ENCODE assay signal across 1 cellular context in the genomic region with DNA sequence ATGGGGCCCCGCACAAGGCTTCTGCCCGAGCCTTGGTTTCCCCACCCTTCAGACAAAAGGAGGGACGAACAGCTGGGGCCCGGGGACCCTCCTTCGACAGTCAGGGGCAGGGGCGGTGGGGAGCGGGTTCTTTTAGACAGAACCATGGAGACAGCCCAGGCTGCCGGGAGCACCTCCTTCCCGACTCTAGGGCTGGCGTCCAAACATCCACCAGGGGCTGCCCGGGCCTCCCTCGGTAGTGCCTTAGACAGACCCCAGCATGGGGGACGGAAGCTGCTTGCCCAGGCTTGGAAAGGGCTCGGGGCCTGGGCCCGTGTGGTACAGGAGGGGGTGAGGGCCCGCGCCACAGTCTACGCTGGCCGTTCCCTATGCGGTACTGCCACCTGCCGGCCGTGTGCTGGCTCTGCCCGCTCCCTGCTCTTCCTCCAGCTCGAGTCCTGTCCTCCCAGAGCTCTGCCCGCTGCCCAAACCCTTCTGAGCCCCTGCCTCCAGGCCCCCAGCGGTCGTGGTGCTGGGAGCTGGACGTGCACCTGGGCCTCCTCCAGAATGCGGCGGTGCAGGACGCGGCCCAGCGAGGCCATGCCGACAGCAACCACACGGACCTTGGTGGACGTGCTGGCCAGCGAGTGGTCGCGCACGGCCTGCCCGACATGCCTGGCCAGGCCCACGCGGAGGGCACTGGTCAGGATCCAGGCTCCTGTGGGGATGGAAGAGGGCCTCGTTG.
TF ChIP-seq lines count a peak whose summit lies in the region.

No MANE protein-coding gene starts in this region.

TF ChIP-seq in HepG2, 621 proteins besides CTCF, POLR2A, EP300 and RAD21 (continued from another document and continues in another):
- TF ChIP-seq, protein P1, sequence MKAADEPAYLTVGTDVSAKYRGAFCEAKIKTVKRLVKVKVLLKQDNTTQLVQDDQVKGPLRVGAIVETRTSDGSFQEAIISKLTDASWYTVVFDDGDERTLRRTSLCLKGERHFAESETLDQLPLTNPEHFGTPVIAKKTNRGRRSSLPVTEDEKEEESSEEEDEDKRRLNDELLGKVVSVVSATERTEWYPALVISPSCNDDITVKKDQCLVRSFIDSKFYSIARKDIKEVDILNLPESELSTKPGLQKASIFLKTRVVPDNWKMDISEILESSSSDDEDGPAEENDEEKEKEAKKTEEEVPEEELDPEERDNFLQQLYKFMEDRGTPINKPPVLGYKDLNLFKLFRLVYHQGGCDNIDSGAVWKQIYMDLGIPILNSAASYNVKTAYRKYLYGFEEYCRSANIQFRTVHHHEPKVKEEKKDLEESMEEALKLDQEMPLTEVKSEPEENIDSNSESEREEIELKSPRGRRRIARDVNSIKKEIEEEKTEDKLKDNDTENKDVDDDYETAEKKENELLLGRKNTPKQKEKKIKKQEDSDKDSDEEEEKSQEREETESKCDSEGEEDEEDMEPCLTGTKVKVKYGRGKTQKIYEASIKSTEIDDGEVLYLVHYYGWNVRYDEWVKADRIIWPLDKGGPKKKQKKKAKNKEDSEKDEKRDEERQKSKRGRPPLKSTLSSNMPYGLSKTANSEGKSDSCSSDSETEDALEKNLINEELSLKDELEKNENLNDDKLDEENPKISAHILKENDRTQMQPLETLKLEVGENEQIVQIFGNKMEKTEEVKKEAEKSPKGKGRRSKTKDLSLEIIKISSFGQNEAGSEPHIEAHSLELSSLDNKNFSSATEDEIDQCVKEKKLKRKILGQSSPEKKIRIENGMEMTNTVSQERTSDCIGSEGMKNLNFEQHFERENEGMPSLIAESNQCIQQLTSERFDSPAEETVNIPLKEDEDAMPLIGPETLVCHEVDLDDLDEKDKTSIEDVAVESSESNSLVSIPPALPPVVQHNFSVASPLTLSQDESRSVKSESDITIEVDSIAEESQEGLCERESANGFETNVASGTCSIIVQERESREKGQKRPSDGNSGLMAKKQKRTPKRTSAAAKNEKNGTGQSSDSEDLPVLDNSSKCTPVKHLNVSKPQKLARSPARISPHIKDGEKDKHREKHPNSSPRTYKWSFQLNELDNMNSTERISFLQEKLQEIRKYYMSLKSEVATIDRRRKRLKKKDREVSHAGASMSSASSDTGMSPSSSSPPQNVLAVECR (CRISPR knock-in tag; IDR thresholded peaks at IDR 0.05; ENCODE audit: borderline replicate concordance): no peak; the same call in 1 of the 2 replicates
- TF ChIP-seq FOXP4 (CRISPR knock-in tag; IDR thresholded peaks at IDR 0.05) (no peak), ZNF468 (CRISPR knock-in tag; IDR thresholded peaks at IDR 0.05) (no peak), FOXO1 (CRISPR knock-in tag; IDR thresholded peaks at IDR 0.05) (no peak), MYNN (CRISPR knock-in tag; IDR thresholded peaks at IDR 0.05; ENCODE audit: low read depth) (no peak), MAF1 (CRISPR knock-in tag; IDR thresholded peaks at IDR 0.05; ENCODE audit: borderline replicate concordance) (0 out of 2 replicates have a peak, but pooled peaks have one; percentile 51), XBP1 (CRISPR knock-in tag; IDR thresholded peaks at IDR 0.05) (no peak), TAF15 (IDR thresholded peaks at IDR 0.05; ENCODE audit: low read depth, low read length, poor library complexity, severe bottlenecking) (no peak), ZSCAN31 (CRISPR knock-in tag; IDR thresholded peaks at IDR 0.05; ENCODE audit: low read depth) (no peak), SMARCE1 (IDR thresholded peaks at IDR 0.05; ENCODE audit: borderline replicate concordance) (no peak), PHB2 (IDR thresholded peaks at IDR 0.05; ENCODE audit: partially characterized antibody) (no peak), ZNF574 (CRISPR knock-in tag; IDR thresholded peaks at IDR 0.05) (peak; percentile 52; the same call in 1 of the 2 replicates), SRSF4 (IDR thresholded peaks at IDR 0.05; ENCODE audit: low read depth, low read length, poor library complexity, severe bottlenecking) (no peak), ZNF292 (CRISPR knock-in tag; IDR thresholded peaks at IDR 0.05; ENCODE audit: borderline replicate concordance, low read depth) (no peak), ONECUT2 (CRISPR knock-in tag; IDR thresholded peaks at IDR 0.05) (no peak), MZF1 (CRISPR knock-in tag; IDR thresholded peaks at IDR 0.05; ENCODE audit: borderline replicate concordance) (0 out of 2 replicates have a peak, but pooled peaks have one; percentile 49), MAFF (IDR thresholded peaks at IDR 0.05; ENCODE audit: low read depth, low read length) (no peak), NFRKB (IDR thresholded peaks at IDR 0.05) (no peak), IKZF4 (CRISPR knock-in tag; IDR thresholded peaks at IDR 0.05; ENCODE audit: borderline replicate concordance, low read depth, not compliant biosample characterization) (no peak), KDM2A (CRISPR knock-in tag; IDR thresholded peaks at IDR 0.05; ENCODE audit: borderline replicate concordance, low read depth) (peak; percentile 69), ATAD3A (CRISPR knock-in tag; IDR thresholded peaks at IDR 0.05) (no peak), ZNF782 (CRISPR knock-in tag; IDR thresholded peaks at IDR 0.05; ENCODE audit: borderline replicate concordance) (no peak), GABPA (IDR thresholded peaks at IDR 0.05; ENCODE audit: low read depth, low read length) (no peak), GABPA (CRISPR knock-in tag; IDR thresholded peaks at IDR 0.05; ENCODE audit: low read depth) (peak; percentile 72), ZNF18 (CRISPR knock-in tag; IDR thresholded peaks at IDR 0.05; ENCODE audit: insufficient replicate concordance) (no peak), CHD4 (IDR thresholded peaks at IDR 0.05; ENCODE audit: borderline replicate concordance, low read length) (no peak), CBX1 (IDR thresholded peaks at IDR 0.05; ENCODE audit: low read depth) (no peak), TOPORS (CRISPR knock-in tag; IDR thresholded peaks at IDR 0.05) (no peak), RARA (CRISPR knock-in tag; IDR thresholded peaks at IDR 0.05) (no peak), TCF7 (IDR thresholded peaks at IDR 0.05; ENCODE audit: low read depth) (no peak), ZSCAN20 (CRISPR knock-in tag; IDR thresholded peaks at IDR 0.05; ENCODE audit: borderline replicate concordance) (no peak), ARID2 (CRISPR knock-in tag; IDR thresholded peaks at IDR 0.05; ENCODE audit: borderline replicate concordance) (no peak), HDAC1 (CRISPR knock-in tag; IDR thresholded peaks at IDR 0.05) (no peak), ZBTB21 (CRISPR knock-in tag; IDR thresholded peaks at IDR 0.05) (no peak), ZNF607 (CRISPR knock-in tag; IDR thresholded peaks at IDR 0.05; ENCODE audit: borderline replicate concordance) (no peak), ZBTB2 (CRISPR knock-in tag; IDR thresholded peaks at IDR 0.05; ENCODE audit: low read depth) (no peak), SSRP1 (CRISPR knock-in tag; IDR thresholded peaks at IDR 0.05) (no peak), ZNF598 (CRISPR knock-in tag; IDR thresholded peaks at IDR 0.05; ENCODE audit: borderline replicate concordance) (0 out of 2 replicates have a peak, but pooled peaks have one; percentile 15)
- TF ChIP-seq, protein P2, sequence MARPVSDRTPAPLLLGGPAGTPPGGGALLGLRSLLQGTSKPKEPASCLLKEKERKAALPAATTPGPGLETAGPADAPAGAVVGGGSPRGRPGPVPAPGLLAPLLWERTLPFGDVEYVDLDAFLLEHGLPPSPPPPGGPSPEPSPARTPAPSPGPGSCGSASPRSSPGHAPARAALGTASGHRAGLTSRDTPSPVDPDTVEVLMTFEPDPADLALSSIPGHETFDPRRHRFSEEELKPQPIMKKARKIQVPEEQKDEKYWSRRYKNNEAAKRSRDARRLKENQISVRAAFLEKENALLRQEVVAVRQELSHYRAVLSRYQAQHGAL (CRISPR knock-in tag; IDR thresholded peaks at IDR 0.05; ENCODE audit: not compliant biosample characterization): no peak
- TF ChIP-seq, protein P3, sequence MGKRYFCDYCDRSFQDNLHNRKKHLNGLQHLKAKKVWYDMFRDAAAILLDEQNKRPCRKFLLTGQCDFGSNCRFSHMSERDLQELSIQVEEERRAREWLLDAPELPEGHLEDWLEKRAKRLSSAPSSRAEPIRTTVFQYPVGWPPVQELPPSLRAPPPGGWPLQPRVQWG (CRISPR knock-in tag; IDR thresholded peaks at IDR 0.05; ENCODE audit: borderline replicate concordance, low read depth): no peak
- TF ChIP-seq, protein P4, sequence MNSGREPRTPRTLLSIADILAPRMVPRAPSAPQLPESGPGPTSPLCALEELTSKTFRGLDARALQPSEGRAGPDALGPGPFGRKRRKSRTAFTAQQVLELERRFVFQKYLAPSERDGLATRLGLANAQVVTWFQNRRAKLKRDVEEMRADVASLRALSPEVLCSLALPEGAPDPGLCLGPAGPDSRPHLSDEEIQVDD (CRISPR knock-in tag; IDR thresholded peaks at IDR 0.05; ENCODE audit: borderline replicate concordance): no peak
- TF ChIP-seq, protein P5, sequence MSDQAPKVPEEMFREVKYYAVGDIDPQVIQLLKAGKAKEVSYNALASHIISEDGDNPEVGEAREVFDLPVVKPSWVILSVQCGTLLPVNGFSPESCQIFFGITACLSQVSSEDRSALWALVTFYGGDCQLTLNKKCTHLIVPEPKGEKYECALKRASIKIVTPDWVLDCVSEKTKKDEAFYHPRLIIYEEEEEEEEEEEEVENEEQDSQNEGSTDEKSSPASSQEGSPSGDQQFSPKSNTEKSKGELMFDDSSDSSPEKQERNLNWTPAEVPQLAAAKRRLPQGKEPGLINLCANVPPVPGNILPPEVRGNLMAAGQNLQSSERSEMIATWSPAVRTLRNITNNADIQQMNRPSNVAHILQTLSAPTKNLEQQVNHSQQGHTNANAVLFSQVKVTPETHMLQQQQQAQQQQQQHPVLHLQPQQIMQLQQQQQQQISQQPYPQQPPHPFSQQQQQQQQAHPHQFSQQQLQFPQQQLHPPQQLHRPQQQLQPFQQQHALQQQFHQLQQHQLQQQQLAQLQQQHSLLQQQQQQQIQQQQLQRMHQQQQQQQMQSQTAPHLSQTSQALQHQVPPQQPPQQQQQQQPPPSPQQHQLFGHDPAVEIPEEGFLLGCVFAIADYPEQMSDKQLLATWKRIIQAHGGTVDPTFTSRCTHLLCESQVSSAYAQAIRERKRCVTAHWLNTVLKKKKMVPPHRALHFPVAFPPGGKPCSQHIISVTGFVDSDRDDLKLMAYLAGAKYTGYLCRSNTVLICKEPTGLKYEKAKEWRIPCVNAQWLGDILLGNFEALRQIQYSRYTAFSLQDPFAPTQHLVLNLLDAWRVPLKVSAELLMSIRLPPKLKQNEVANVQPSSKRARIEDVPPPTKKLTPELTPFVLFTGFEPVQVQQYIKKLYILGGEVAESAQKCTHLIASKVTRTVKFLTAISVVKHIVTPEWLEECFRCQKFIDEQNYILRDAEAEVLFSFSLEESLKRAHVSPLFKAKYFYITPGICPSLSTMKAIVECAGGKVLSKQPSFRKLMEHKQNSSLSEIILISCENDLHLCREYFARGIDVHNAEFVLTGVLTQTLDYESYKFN (CRISPR knock-in tag; conservative IDR thresholded peaks at IDR 0.05): no peak
